Comparison of ENCODE assay signal across 1 cellular context in genomic region chr22:50309601-50309991, GRCh38.
A peak's percentile ranks its signal among the peaks of the same experiment; 100 is the strongest.
TF ChIP-seq lines count a peak whose summit lies in the region.

No MANE protein-coding gene starts in this region.

TF ChIP-seq in HepG2, 621 proteins besides CTCF, POLR2A, EP300 and RAD21:
- TF ChIP-seq AGO1 (IDR thresholded peaks at IDR 0.05; ENCODE audit: low read depth, low read length, poor library complexity, severe bottlenecking), result peak; percentile 30
- TF ChIP-seq, protein P1, sequence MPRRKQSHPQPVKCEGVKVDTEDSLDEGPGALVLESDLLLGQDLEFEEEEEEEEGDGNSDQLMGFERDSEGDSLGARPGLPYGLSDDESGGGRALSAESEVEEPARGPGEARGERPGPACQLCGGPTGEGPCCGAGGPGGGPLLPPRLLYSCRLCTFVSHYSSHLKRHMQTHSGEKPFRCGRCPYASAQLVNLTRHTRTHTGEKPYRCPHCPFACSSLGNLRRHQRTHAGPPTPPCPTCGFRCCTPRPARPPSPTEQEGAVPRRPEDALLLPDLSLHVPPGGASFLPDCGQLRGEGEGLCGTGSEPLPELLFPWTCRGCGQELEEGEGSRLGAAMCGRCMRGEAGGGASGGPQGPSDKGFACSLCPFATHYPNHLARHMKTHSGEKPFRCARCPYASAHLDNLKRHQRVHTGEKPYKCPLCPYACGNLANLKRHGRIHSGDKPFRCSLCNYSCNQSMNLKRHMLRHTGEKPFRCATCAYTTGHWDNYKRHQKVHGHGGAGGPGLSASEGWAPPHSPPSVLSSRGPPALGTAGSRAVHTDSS (CRISPR knock-in tag; conservative IDR thresholded peaks at IDR 0.05), result no peak
- TF ChIP-seq MXD3 (CRISPR knock-in tag; IDR thresholded peaks at IDR 0.05), result 0 out of 2 replicates have a peak, but pooled peaks have one; percentile 11
- TF ChIP-seq SRSF1 (optimal IDR thresholded peaks at IDR 0.05; ENCODE audit: low read depth, low read length), result peak; percentile 29
- no peak for TF ChIP-seq ZBTB46 (CRISPR knock-in tag; IDR thresholded peaks at IDR 0.05; ENCODE audit: borderline replicate concordance)
TF ChIP-seq in HepG2: peak in this region for 3.
